In the genomic region with DNA sequence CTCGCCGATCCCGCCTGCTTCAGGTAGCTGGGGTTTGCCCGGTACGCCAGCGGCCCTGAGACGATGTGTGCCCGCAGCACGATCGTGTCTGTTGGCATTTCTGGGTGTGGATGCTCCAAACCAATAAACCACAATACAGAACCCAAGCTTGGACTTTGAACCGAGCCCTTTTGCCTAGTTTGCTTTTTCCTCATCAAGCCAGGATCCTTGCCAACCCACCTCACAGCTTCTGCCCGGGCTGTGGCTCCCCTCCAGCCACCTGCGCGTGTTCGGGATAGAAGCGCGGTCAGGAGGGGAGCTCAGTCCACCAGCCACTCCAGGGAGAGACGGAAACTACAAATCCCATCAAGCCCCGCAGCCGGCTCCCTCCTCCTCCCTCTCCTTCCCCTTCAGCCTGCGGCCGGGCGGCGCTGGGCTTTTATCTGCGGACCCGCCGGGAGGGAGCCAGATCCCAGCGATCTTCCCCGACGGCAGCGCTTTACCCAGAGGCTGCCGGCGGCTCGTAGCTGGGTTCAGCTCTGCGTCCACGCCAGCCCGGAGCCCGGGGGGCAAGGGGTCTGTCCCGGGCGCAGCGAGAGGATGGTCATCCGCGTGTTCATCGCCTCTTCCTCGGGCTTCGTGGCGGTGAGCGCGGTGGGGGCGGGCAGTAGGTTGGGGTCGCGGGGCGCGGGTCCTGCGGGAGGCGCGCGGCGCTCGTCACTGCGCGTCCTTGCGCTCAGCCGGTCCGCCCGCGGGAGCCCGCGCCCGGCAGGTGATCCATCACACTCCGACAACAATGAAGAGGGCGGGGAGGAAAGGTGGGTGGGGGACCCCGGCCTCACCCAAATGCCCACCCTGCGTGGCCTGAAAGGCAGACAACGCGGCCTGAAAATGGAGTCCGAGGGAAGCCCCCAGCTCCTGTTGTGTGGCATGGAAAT, we compare ENCODE assay signal across 8 cellular contexts. TPM values are rescaled to one million over a fixed set of nuclear protein-coding genes. Genes with fewer than 3 reads are reported as not detected.
DNase-seq lines count a peak whose midpoint lies in the region; ATAC-seq and TF ChIP-seq lines count a peak whose summit lies in the region.

A gene (plus strand): TSS at position 447 of the 917 bp plus-strand sequence. CDS start 133 bp downstream, at position 580.

- H3K4me3 Mint-ChIP-seq in neural crest cell (peak within 1 kb of the TSS; percentile 92), type B pancreatic cell (peak within 1 kb of the TSS; percentile 95)

- H3K36me3 Mint-ChIP-seq in neural crest cell (ENCODE audit: low read depth) (no peaks in the 10 kb centered on the region), type B pancreatic cell (peaks cover 8% of the 10 kb centered on the region)

- H3K4me3 ChIP-seq in AG04449 (ENCODE audit: low read depth, low read length): peak within 1 kb of the TSS; percentile 65

- H3K27ac Mint-ChIP-seq in neural crest cell (ENCODE audit: unreplicated experiment) (peak within 1 kb of the TSS; percentile 60), type B pancreatic cell (peak within 1 kb of the TSS; percentile 94)

- TF ChIP-seq CTCF in AG04449 (IDR thresholded peaks at IDR 0.05; ENCODE audit: insufficient read depth, low read length, missing control alignments) (no peak), neural crest cell (conservative IDR thresholded peaks at IDR 0.05) (no peak), type B pancreatic cell (conservative IDR thresholded peaks at IDR 0.05) (no peak)

- 0 to 1% (median 1%) methylated on average over 62 to 76 of the region's 77 CpGs for WGBS in adipose tissue, 3 donors

- peaks cover 18% of the 10 kb centered on the region for H3K27me3 Mint-ChIP-seq in neural crest cell (ENCODE audit: low read depth)
- H3K27me3 Mint-ChIP-seq in type B pancreatic cell: no peaks in the 10 kb centered on the region

- intact Hi-C loops in head of caudate nucleus (cut with DNase I): no loop called here

- POLR2A ChIA-PET in AG04449 (lab: Yijun Ruan, JAX): no interaction called here

- CTCF ChIA-PET in AG04449 (lab: Yijun Ruan, JAX): interaction anchor here (0.8 to 2.9 kb wide), 2 partner anchors 41 to 61 kb away, joined by 3 to 8 read pairs; no protein-coding TSS in a partner anchor

- no peak for DNase-seq in AG04449 (ENCODE audit: low read depth, low spot score)
- peak; percentile 26 to 36 for DNase-seq in NOMO-1 (lab: John Stamatoyannopoulos, UW; ENCODE audit: unreplicated experiment in 2 of 2)
- peak; percentile 42 to 88 (median 76) for DNase-seq in head of caudate nucleus
- DNase-seq in neural crest cell (ENCODE audit: low read depth, low spot score): peak; percentile 76
- peak; percentile 86 for DNase-seq in type B pancreatic cell (ENCODE audit: extremely low spot score, unreplicated experiment)

- H3K4me1 Mint-ChIP-seq in neural crest cell (peaks cover 13% of the 10 kb centered on the region), type B pancreatic cell (ENCODE audit: unreplicated experiment) (peaks cover 37% of the 10 kb centered on the region)

- H3K9me3 Mint-ChIP-seq in neural crest cell: no peaks in the 10 kb centered on the region
- H3K9me3 Mint-ChIP-seq in type B pancreatic cell: no peaks in the 10 kb centered on the region

- peak; percentile 42 for ATAC-seq in GM18861 (IDR thresholded peaks at IDR 0.05; ENCODE audit: unreplicated experiment)
- peak; percentile 61 for ATAC-seq in HG03460 (IDR thresholded peaks at IDR 0.05; ENCODE audit: unreplicated experiment)

- H3K27ac ChIP-seq in adipose tissue (ENCODE audit: low read depth, low read length): no peak within 1 kb of the TSS

RNA-seq across cellular contexts. Expression of the gene that starts here (rescaled TPM):
- 10 to 100 TPM in 2 of 3 donors, 1 to 10 TPM in 1; 5.4 to 25.4 (median 14.2) TPM for polyA plus RNA-seq in adipose tissue
- total RNA-seq in neural crest cell: 11.1 and 11.8 TPM in 2 replicates
- 40.0 and 75.3 TPM in 2 replicates for total RNA-seq in type B pancreatic cell (ENCODE audit: low replicate concordance)
